Comparison of ENCODE assay signal across 20 cellular contexts in the genomic region with DNA sequence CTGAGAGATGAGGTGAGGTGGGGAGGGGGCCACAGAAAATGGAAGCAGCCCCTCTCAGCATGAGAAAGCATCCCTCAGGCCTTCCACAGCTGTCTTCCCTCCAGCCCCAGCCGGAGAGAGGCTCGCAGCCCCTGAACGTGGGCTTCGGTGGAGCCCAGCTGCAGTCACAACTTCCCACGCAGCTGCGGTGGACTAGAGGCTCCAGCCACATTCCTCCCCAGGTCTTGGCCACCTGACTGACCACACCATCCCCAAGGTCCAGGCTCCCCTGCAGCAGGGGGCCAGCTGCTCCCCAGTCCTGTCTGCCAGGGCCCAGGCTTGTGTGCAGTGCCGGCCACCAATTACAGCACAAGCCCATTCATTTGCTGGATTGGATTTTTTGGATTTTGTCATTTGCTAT.
DNase-seq lines count a peak whose midpoint lies in the region; ATAC-seq and TF ChIP-seq lines count a peak whose summit lies in the region.
"Had no signal": no experiment of that assay in that cellular context is flagged by ENCODE, and none has a peak within 500 bp of the region (broad histone marks: within the 10 kb centered on the region; RNA-seq: fewer than 3 reads in every experiment).

No MANE protein-coding gene starts in this region.

- H3K27ac Mint-ChIP-seq in mesothelial cell of epicardium = peak overlapping the region; percentile 51
- H3K27ac Mint-ChIP-seq: CD4-positive, CD25-positive, alpha-beta regulatory T cell had no signal

- peaks cover 5% of the 10 kb centered on the region for H3K4me1 Mint-ChIP-seq in mesothelial cell of epicardium
- H3K4me1 Mint-ChIP-seq: CD4-positive, CD25-positive, alpha-beta regulatory T cell had no signal

- TF ChIP-seq CTCF in mesothelial cell of epicardium (IDR thresholded peaks at IDR 0.05; ENCODE audit: unreplicated experiment) = no peak

- H3K9me3 Mint-ChIP-seq in mesothelial cell of epicardium = peaks cover 40% of the 10 kb centered on the region

- intact Hi-C loops in left ventricle myocardium superior (cut with micrococcal nuclease) (no loop called here), Right ventricle myocardium superior (cut with DNase I) (no loop called here), sciatic nerve (cut with DNase I) (no loop called here)

- no peaks in the 10 kb centered on the region for H3K36me3 Mint-ChIP-seq in mesothelial cell of epicardium
- H3K36me3 Mint-ChIP-seq: CD4-positive, CD25-positive, alpha-beta regulatory T cell had no signal

- ATAC-seq in left ventricle myocardium superior (peak; percentile 53), Right ventricle myocardium superior (ENCODE audit: poor library complexity) (no peak), sciatic nerve (peak; percentile 82), GM18511 (IDR thresholded peaks at IDR 0.05; ENCODE audit: unreplicated experiment) (no peak), GM19351 (IDR thresholded peaks at IDR 0.05; ENCODE audit: unreplicated experiment) (no peak), HG03280 (IDR thresholded peaks at IDR 0.05; ENCODE audit: unreplicated experiment) (no peak)
- ATAC-seq: HepG2, Panc1 had no signal

- DNase-seq in left ventricle myocardium superior (no peak), Right ventricle myocardium superior (no peak), mesothelial cell of epicardium (ENCODE audit: low spot score in 2 of 2, unreplicated experiment in 2 of 2) (no peak), sciatic nerve (ENCODE audit: low spot score) (no peak)
- DNase-seq: CD4-positive, CD25-positive, alpha-beta regulatory T cell; GM23248; H7; Karpas-422; NCI-H1092; NCI-H1417 treated with DMSO at 0.1 percent for 48 hours; NCI-H1694 treated with DMSO at 0.1 percent for 48 hours; NCI-H2081; NCI-H2227 treated with DMSO at 0.1 percent for 48 hours; NCI-H526 treated with DMSO at 0.1 percent for 48 hours; SIG-M5 had no signal

- no peak overlapping the region for H3K4me3 Mint-ChIP-seq in mesothelial cell of epicardium
- H3K4me3 Mint-ChIP-seq: CD4-positive, CD25-positive, alpha-beta regulatory T cell had no signal

- no peaks in the 10 kb centered on the region for H3K27me3 Mint-ChIP-seq in mesothelial cell of epicardium (ENCODE audit: low read depth)
- H3K27me3 Mint-ChIP-seq: CD4-positive, CD25-positive, alpha-beta regulatory T cell had no signal

Comparison
In these comparisons a context has a peak if more than half of its experiments do, and no peak if none do; other contexts are left out.
1. ATAC-seq: peak in left ventricle myocardium superior (single experiment) and sciatic nerve (single experiment); none in Right ventricle myocardium superior (single experiment), GM18511 (single experiment), GM19351 (single experiment) and HG03280 (single experiment).